ENCODE assay signal across 12 cellular contexts in the genomic region with DNA sequence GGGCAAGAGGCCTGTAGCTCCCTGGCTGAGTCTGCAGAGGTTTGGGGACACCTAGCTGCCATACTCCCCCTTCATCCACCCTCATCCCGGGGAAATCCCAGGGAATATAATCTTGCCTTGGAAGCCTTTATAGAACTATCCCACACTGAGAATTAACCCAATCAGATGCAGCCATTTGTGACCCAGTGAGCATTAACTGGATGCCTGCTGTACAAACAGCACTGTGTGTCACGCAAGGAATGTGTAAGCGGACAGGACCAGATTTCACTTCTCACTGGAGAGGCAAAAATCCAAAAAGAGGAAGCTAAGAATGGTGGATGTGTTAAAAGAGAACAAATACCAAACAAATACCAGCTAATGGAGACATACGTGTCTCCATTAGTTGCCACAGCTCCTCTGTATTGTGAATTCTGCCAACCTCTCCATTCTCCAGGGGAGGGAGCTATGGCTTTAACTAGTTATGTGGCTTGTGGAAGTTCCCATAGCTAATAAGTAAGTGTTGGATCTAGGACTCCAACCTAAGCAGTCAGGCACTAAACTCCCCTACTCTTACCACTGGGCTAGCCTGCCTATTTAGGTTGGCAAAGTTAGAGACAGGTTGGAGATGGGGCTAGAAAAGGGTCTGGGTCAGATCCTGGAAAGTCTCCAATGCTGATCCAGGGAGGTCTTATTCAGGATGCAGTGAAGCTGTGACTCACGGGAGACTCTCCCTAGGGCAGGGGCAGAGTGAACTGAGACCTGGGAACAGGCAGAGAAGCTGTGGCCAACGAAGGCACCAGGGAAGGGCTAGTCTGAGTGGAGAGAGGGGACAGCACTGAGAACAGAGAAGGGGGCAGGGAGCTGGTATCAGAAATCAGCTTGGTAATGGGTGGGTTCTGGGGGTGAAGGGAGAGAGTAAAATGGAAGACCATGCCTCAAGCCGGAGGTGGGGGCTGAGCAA. TPM values are rescaled to one million over a fixed set of nuclear protein-coding genes. Genes with fewer than 3 reads are reported as not detected.
A peak's percentile ranks its signal among the peaks of the same experiment; 100 is the strongest.
DNase-seq lines count a peak whose midpoint lies in the region; ATAC-seq, FAIRE-seq and TF ChIP-seq lines count a peak whose summit lies in the region.
"Had no signal": no experiment of that assay in that cellular context is flagged by ENCODE, and none has a peak within 500 bp of the region (broad histone marks: within the 10 kb centered on the region; RNA-seq: fewer than 3 reads in every experiment).

No MANE protein-coding gene starts in this region.

- H3K4me1 ChIP-seq in cardiac muscle cell (ENCODE audit: low read depth) (no peaks in the 10 kb centered on the region), keratinocyte (ENCODE audit: control insufficient read depth, extremely low read depth, insufficient read depth, low read length) (no peaks in the 10 kb centered on the region), upper lobe of right lung (peaks cover 14% of the 10 kb centered on the region), smooth muscle cell (ENCODE audit: low read depth) (no peaks in the 10 kb centered on the region), tibial artery (peaks cover 0 to 8% (median 4%) of the 10 kb centered on the region in 4 donors)

- H3K9ac ChIP-seq in keratinocyte (ENCODE audit: control insufficient read depth, extremely low read depth, insufficient read depth, low read length) (no peak overlapping the region), smooth muscle cell (ENCODE audit: low read depth) (no peak overlapping the region)

- TF ChIP-seq CTCF in cardiac muscle cell (IDR thresholded peaks at IDR 0.05; ENCODE audit: low read depth, low read length) (peak; percentile 10), keratinocyte (optimal IDR thresholded peaks at IDR 0.05 in 1 of 3, IDR thresholded peaks at IDR 0.05 in 1 of 3, conservative IDR thresholded peaks at IDR 0.05 in 1 of 3; ENCODE audit: extremely low read depth in 1 of 3, insufficient read depth in 2 of 3, low read length in 3 of 3) (peak in 2 of 3 experiments; percentile 19 to 24), upper lobe of right lung (IDR thresholded peaks at IDR 0.05) (no peak), smooth muscle cell (IDR thresholded peaks at IDR 0.05; ENCODE audit: borderline replicate concordance, insufficient read depth, poor library complexity, severe bottlenecking) (no peak), tibial artery (IDR thresholded peaks at IDR 0.05) (no peak)

- WGBS in smooth muscle cell (ENCODE audit: low lambda C conversion rate), result 71% methylated on average over 7 of the region's 7 CpGs

- H3F3A ChIP-seq in smooth muscle cell (ENCODE audit: low read depth), result no peaks in the 10 kb centered on the region

- H3K79me2 ChIP-seq in keratinocyte (ENCODE audit: control insufficient read depth, insufficient read depth, low read length), result no peaks in the 10 kb centered on the region
- no peaks in the 10 kb centered on the region for H3K79me2 ChIP-seq in smooth muscle cell (ENCODE audit: low read depth)

- H3K27me3 ChIP-seq in cardiac muscle cell, result peaks cover 47% of the 10 kb centered on the region
- peaks cover 45% of the 10 kb centered on the region for H3K27me3 ChIP-seq in keratinocyte (ENCODE audit: control insufficient read depth, extremely low read depth, insufficient read depth, low read length)
- peaks cover 25% of the 10 kb centered on the region for H3K27me3 ChIP-seq in upper lobe of right lung
- peaks cover 32% of the 10 kb centered on the region for H3K27me3 ChIP-seq in smooth muscle cell (ENCODE audit: low read depth)
- peaks cover 0 to 40% of the 10 kb centered on the region in 2 donors for H3K27me3 ChIP-seq in tibial artery

- no peaks in the 10 kb centered on the region for H3K36me3 ChIP-seq in cardiac muscle cell
- H3K36me3 ChIP-seq in keratinocyte (ENCODE audit: control insufficient read depth in 2 of 2, extremely low read depth in 1 of 2, insufficient read depth in 2 of 2, low read length in 2 of 2), result no peaks in the 10 kb centered on the region
- no peaks in the 10 kb centered on the region for H3K36me3 ChIP-seq in upper lobe of right lung
- no peaks in the 10 kb centered on the region for H3K36me3 ChIP-seq in smooth muscle cell (ENCODE audit: low read depth)
- no peaks in the 10 kb centered on the region for H3K36me3 ChIP-seq in tibial artery

- no peaks in the 10 kb centered on the region for H4K20me1 ChIP-seq in keratinocyte (ENCODE audit: control insufficient read depth, extremely low read depth, insufficient read depth, low read length)
- H4K20me1 ChIP-seq in smooth muscle cell (ENCODE audit: low read depth), result no peaks in the 10 kb centered on the region

- ATAC-seq in left cardiac atrium (no peak), upper lobe of right lung (peak; percentile 25)

- H3K4me3 ChIP-seq in cardiac muscle cell (no peak overlapping the region), keratinocyte (ENCODE audit: control insufficient read depth in 2 of 3, extremely low read depth in 1 of 3, insufficient read depth in 2 of 3, low read depth in 1 of 3, low read length in 3 of 3) (no peak overlapping the region), upper lobe of right lung (peak overlapping the region; percentile 21), smooth muscle cell (no peak overlapping the region), tibial artery (no peak overlapping the region)

- dilution Hi-C loops in keratinocyte (cut with MboI; ENCODE audit: extremely low pct_ligation_motif_present, low sequenced_read_pairs), result no loop called here

- no peak overlapping the region for H3K27ac ChIP-seq in cardiac muscle cell
- no peak overlapping the region for H3K27ac ChIP-seq in keratinocyte (ENCODE audit: control insufficient read depth, insufficient read depth, low read length)
- H3K27ac ChIP-seq in upper lobe of right lung, result peak overlapping the region; percentile 55
- no peak overlapping the region for H3K27ac ChIP-seq in smooth muscle cell (ENCODE audit: low read depth)
- H3K27ac ChIP-seq in tibial artery, result no peak overlapping the region

- intact Hi-C loops in left cardiac atrium (cut with DNase I), result no loop called here
- intact Hi-C loops in upper lobe of right lung (cut with DNase I), result no loop called here
- intact Hi-C loops in tibial artery (cut with DNase I; ENCODE audit: low total_unique reads), result no loop called here

- H2AFZ ChIP-seq in keratinocyte (ENCODE audit: control insufficient read depth, low read length), result no peak overlapping the region
- H2AFZ ChIP-seq in smooth muscle cell (ENCODE audit: low read depth), result no peak overlapping the region

- DNase-seq in cardiac muscle cell (ENCODE audit: low read depth in 1 of 2, low spot score in 1 of 2) (peak in 1 of 2 donors; percentile 18), left cardiac atrium (no peak), keratinocyte (ENCODE audit: low read depth, low spot score) (no peak), upper lobe of right lung (no peak), smooth muscle cell (lab: John Stamatoyannopoulos, UW; ENCODE audit: unreplicated experiment) (no peak), SHP77 treated with DMSO at 0.1 percent for 48 hours (lab: John Stamatoyannopoulos, UW) (no peak), tibial artery (no peak)
- DNase-seq in activated CD8-positive, alpha-beta memory T cell treated with anti-CD3 and anti-CD28 coated beads, Interleukin-2, amount 50 U/mL, for 48 hours, result peak; percentile 37
- DNase-seq: occipital lobe, T-helper 9 cell had no signal

- no peaks in the 10 kb centered on the region for H3K9me1 ChIP-seq in keratinocyte (ENCODE audit: control insufficient read depth, extremely low read depth, insufficient read depth, low read length)

- H3K4me2 ChIP-seq in keratinocyte (ENCODE audit: control insufficient read depth, extremely low read depth, insufficient read depth, low read depth, low read length), result no peak overlapping the region
- no peak overlapping the region for H3K4me2 ChIP-seq in smooth muscle cell

- no peak for FAIRE-seq in keratinocyte (lab: Jason Lieb, UNC)

- no peaks in the 10 kb centered on the region for H3K9me3 ChIP-seq in cardiac muscle cell (ENCODE audit: low read depth)
- no peaks in the 10 kb centered on the region for H3K9me3 ChIP-seq in keratinocyte (ENCODE audit: control insufficient read depth, low read depth, low read length)
- no peaks in the 10 kb centered on the region for H3K9me3 ChIP-seq in upper lobe of right lung
- H3K9me3 ChIP-seq in smooth muscle cell (replicated peaks; ENCODE audit: low read depth), result no peaks in the 10 kb centered on the region
- H3K9me3 ChIP-seq in tibial artery, result no peaks in the 10 kb centered on the region

RNA-seq across cellular contexts. Expression of a gene that starts 2.5 kb away (rescaled TPM):
- total RNA-seq in cardiac muscle cell (not detected in 2 replicates), left cardiac atrium (1 to 10 TPM; 2.9 to 3.1 TPM), upper lobe of right lung (14.3 TPM), smooth muscle cell (not detected in 2 replicates)
- polyA plus RNA-seq in cardiac muscle cell (not detected in 2 replicates), keratinocyte (0.03 TPM in 1 of 3 replicates, not detected in the others), smooth muscle cell (not detected in 2 replicates)
- not detected for polyA plus RNA-seq in keratinocyte (2011; ENCODE audit: low read depth)
- not detected in 2 replicates for polyA plus RNA-seq in keratinocyte (2011; cell fraction: cytosol; rRNA removed)
- polyA plus RNA-seq in keratinocyte (2011; cell fraction: nucleus; rRNA removed), result 0.04 and 0.05 TPM in 2 replicates
- polyA plus RNA-seq in keratinocyte (2012; ENCODE audit: low replicate concordance), result not detected in 2 replicates
- polyA minus RNA-seq in keratinocyte, result not detected in 3 replicates
- not detected for polyA minus RNA-seq in keratinocyte (2011; cell fraction: cytosol; rRNA and poly(A)+ RNA removed)
- not detected in 2 replicates for polyA minus RNA-seq in keratinocyte (2011; cell fraction: nucleus; rRNA and poly(A)+ RNA removed)
- total RNA-seq: NCI-H460 had no signal
- polyA plus RNA-seq: IgD-negative memory B cell had no signal

RNA-seq across cellular contexts. Expression of a gene that starts 35.5 kb away (rescaled TPM):
- not detected in 2 replicates for total RNA-seq in cardiac muscle cell
- polyA plus RNA-seq in cardiac muscle cell, result not detected in 2 replicates
- not detected for total RNA-seq in left cardiac atrium
- polyA plus RNA-seq in keratinocyte, result not detected in 3 replicates
- not detected for polyA plus RNA-seq in keratinocyte (2011; ENCODE audit: low read depth)
- polyA plus RNA-seq in keratinocyte (2011; cell fraction: cytosol; rRNA removed), result not detected in 2 replicates
- not detected in 2 replicates for polyA plus RNA-seq in keratinocyte (2011; cell fraction: nucleus; rRNA removed)
- not detected in 2 replicates for polyA plus RNA-seq in keratinocyte (2012; ENCODE audit: low replicate concordance)
- not detected in 3 replicates for polyA minus RNA-seq in keratinocyte
- not detected for polyA minus RNA-seq in keratinocyte (2011; cell fraction: cytosol; rRNA and poly(A)+ RNA removed)
- not detected in 2 replicates for polyA minus RNA-seq in keratinocyte (2011; cell fraction: nucleus; rRNA and poly(A)+ RNA removed)
- total RNA-seq in upper lobe of right lung, result not detected
- total RNA-seq in smooth muscle cell, result not detected in 2 replicates
- 0.19 and 1.3 TPM in 2 replicates for polyA plus RNA-seq in smooth muscle cell
- total RNA-seq: NCI-H460, occipital lobe had no signal
- polyA plus RNA-seq: IgD-negative memory B cell had no signal

RNA-seq across cellular contexts. Expression of a gene that starts 55.2 kb away (rescaled TPM):
- total RNA-seq in cardiac muscle cell (7.2 and 8.6 TPM in 2 replicates), left cardiac atrium (1 to 10 TPM; 2.1 to 3.1 TPM), upper lobe of right lung (28.5 TPM), smooth muscle cell (not detected in 2 replicates)
- polyA plus RNA-seq in cardiac muscle cell (5.3 and 10.4 TPM in 2 replicates), keratinocyte (0.09 to 0.17 TPM in 2 of 3 replicates, not detected in the other), smooth muscle cell (not detected in 2 replicates)
- polyA plus RNA-seq in keratinocyte (2011; ENCODE audit: low read depth), result not detected
- not detected in 2 replicates for polyA plus RNA-seq in keratinocyte (2011; cell fraction: cytosol; rRNA removed)
- 0.06 and 0.17 TPM in 2 replicates for polyA plus RNA-seq in keratinocyte (2011; cell fraction: nucleus; rRNA removed)
- 0.17 and 0.28 TPM in 2 replicates for polyA plus RNA-seq in keratinocyte (2012; ENCODE audit: low replicate concordance)
- not detected in 3 replicates for polyA minus RNA-seq in keratinocyte
- polyA minus RNA-seq in keratinocyte (2011; cell fraction: cytosol; rRNA and poly(A)+ RNA removed), result not detected
- polyA minus RNA-seq in keratinocyte (2011; cell fraction: nucleus; rRNA and poly(A)+ RNA removed), result not detected in 2 replicates
- total RNA-seq: NCI-H460 had no signal

Comparison
In these comparisons a context has a peak if more than half of its experiments do, and no peak if none do; other contexts are left out.
1. CTCF ChIP-seq: peak in cardiac muscle cell (single experiment) and keratinocyte (2 of 3); none in upper lobe of right lung (single experiment), smooth muscle cell (single experiment) and tibial artery (0 of 2).